18 cellular contexts compared by ENCODE assay signal in the genomic region with DNA sequence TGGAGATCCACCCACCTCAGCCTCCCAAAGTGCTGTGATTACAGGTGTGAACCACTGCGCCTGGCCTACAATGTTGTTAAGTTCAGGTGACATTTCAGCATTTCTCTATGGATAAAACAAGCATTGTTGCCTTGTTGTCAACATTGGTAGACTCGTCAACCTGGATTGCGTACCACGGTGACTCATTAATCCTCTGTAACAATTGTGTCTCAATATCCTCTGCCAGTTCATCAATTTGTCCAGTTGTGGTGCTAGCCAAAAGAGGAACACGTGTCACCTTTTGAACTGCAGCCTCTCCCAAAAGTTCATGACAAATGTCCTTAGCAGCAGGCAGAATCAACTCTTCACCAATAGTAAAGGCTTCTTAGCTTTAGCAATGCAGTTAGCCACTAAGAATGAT. TPM values are rescaled to one million over a fixed set of nuclear protein-coding genes. Genes with fewer than 3 reads are reported as not detected.
A peak's percentile ranks its signal among the peaks of the same experiment; 100 is the strongest.
DNase-seq lines count a peak whose midpoint lies in the region; ATAC-seq and TF ChIP-seq lines count a peak whose summit lies in the region.
"Had no signal": no experiment of that assay in that cellular context is flagged by ENCODE, and none has a peak within 500 bp of the region (broad histone marks: within the 10 kb centered on the region; RNA-seq: fewer than 3 reads in every experiment).

No MANE protein-coding gene starts in this region.

- H3K9me3 Mint-ChIP-seq in naive thymus-derived CD4-positive, alpha-beta T cell: no peaks in the 10 kb centered on the region
- H3K9me3 Mint-ChIP-seq: GM23338 had no signal

- peak; percentile 4 for TF ChIP-seq CTCF in epithelial cell of esophagus (IDR thresholded peaks at IDR 0.05; ENCODE audit: insufficient read depth, low read depth, low read length, missing control alignments)
- no peak for TF ChIP-seq CTCF in BE2C (IDR thresholded peaks at IDR 0.05; ENCODE audit: low read depth, low read length)
- TF ChIP-seq CTCF in dorsolateral prefrontal cortex (IDR thresholded peaks at IDR 0.05 in 54 of 56, conservative IDR thresholded peaks at IDR 0.05 in 2 of 56; ENCODE audit: low read depth in 1 of 56, partially characterized antibody in 56 of 56): no peak

- no peak overlapping the region for H3K27ac Mint-ChIP-seq in naive thymus-derived CD4-positive, alpha-beta T cell
- H3K27ac Mint-ChIP-seq: GM23338 had no signal

- no peaks in the 10 kb centered on the region for H3K36me3 Mint-ChIP-seq in naive thymus-derived CD4-positive, alpha-beta T cell

- H3K27ac ChIP-seq in naive thymus-derived CD4-positive, alpha-beta T cell (ENCODE audit: low read depth, low read length): no peak overlapping the region
- no peak overlapping the region for H3K27ac ChIP-seq in dorsolateral prefrontal cortex
- H3K27ac ChIP-seq: ascending aorta, left lung had no signal

- DNase-seq in ELR (ENCODE audit: low read depth): peak; percentile 69
- DNase-seq in NOMO-1 treated with DMSO at 0.1 percent for 48 hours (lab: John Stamatoyannopoulos, UW; ENCODE audit: unreplicated experiment): peak; percentile 96
- peak; percentile 72 for DNase-seq in epithelial cell of esophagus (ENCODE audit: low read depth)
- no peak for DNase-seq in naive thymus-derived CD4-positive, alpha-beta T cell
- DNase-seq in BE2C: no peak
- DNase-seq in dorsolateral prefrontal cortex: no peak
- no peak for DNase-seq in stimulated activated CD4-positive, alpha-beta T cell treated with anti-CD3 and anti-CD28 coated beads, Interleukin-12 subunit alpha, Interleukin-12 subunit beta, amount 100 ng/mL, for 4 hours
- DNase-seq: activated CD4-positive, alpha-beta T cell treated with anti-CD3 and anti-CD28 coated beads for 4 hours; activated CD8-positive, alpha-beta memory T cell treated with anti-CD3 and anti-CD28 coated beads, Interleukin-2, amount 50 U/mL, for 48 hours; activated naive CD4-positive, alpha-beta T cell; Karpas-422; left lung; NCI-H345; SIG-M5; stimulated activated CD4-positive, alpha-beta T cell treated with anti-CD3 and anti-CD28 coated beads, Interleukin-2, amount 100 ng/mL, for 48 hours had no signal

- POLR2A ChIA-PET in naive thymus-derived CD4-positive, alpha-beta T cell (lab: Charles Lee): no interaction called here

- H3K27me3 ChIP-seq in naive thymus-derived CD4-positive, alpha-beta T cell (ENCODE audit: control insufficient read depth in 2 of 2, insufficient read depth in 2 of 2, low read length in 2 of 2): no peaks in the 10 kb centered on the region
- no peaks in the 10 kb centered on the region for H3K27me3 ChIP-seq in BE2C
- no peaks in the 10 kb centered on the region for H3K27me3 ChIP-seq in dorsolateral prefrontal cortex
- H3K27me3 ChIP-seq: ascending aorta, left lung had no signal

- H3K4me3 ChIP-seq in epithelial cell of esophagus (ENCODE audit: low read length): no peak overlapping the region
- H3K4me3 ChIP-seq in naive thymus-derived CD4-positive, alpha-beta T cell (ENCODE audit: low read length): no peak overlapping the region
- H3K4me3 ChIP-seq in BE2C (ENCODE audit: low read depth, low read length): no peak overlapping the region
- H3K4me3 ChIP-seq in dorsolateral prefrontal cortex: no peak overlapping the region
- H3K4me3 ChIP-seq: ascending aorta, GM23338, left lung had no signal

- H3K4me3 Mint-ChIP-seq in naive thymus-derived CD4-positive, alpha-beta T cell: no peak overlapping the region
- H3K4me3 Mint-ChIP-seq: GM23338 had no signal

- no peaks in the 10 kb centered on the region for H3K27me3 Mint-ChIP-seq in naive thymus-derived CD4-positive, alpha-beta T cell

- intact Hi-C loops in naive thymus-derived CD4-positive, alpha-beta T cell (cut with micrococcal nuclease): no loop called here
- intact Hi-C loops in dorsolateral prefrontal cortex (cut with DNase I): no loop called here

- no peaks in the 10 kb centered on the region for H3K36me3 ChIP-seq in naive thymus-derived CD4-positive, alpha-beta T cell (ENCODE audit: control insufficient read depth in 2 of 3, insufficient read depth in 3 of 3, low read length in 3 of 3)
- no peaks in the 10 kb centered on the region for H3K36me3 ChIP-seq in BE2C
- H3K36me3 ChIP-seq: ascending aorta, left lung had no signal

- H3K4me1 Mint-ChIP-seq in naive thymus-derived CD4-positive, alpha-beta T cell: peaks cover 0 to 2% (median 0%) of the 10 kb centered on the region in 7 donors

- ATAC-seq in naive thymus-derived CD4-positive, alpha-beta T cell: peak; percentile 78
- no peak for ATAC-seq in HG02938 (IDR thresholded peaks at IDR 0.05; ENCODE audit: unreplicated experiment)
- ATAC-seq: GM23338, left lung had no signal

- CTCF ChIA-PET in naive thymus-derived CD4-positive, alpha-beta T cell (lab: Charles Lee): no interaction called here

- H3K4me1 ChIP-seq in naive thymus-derived CD4-positive, alpha-beta T cell (ENCODE audit: control insufficient read depth in 2 of 2, insufficient read depth in 2 of 2, low read length in 2 of 2): no peaks in the 10 kb centered on the region
- H3K4me1 ChIP-seq in BE2C: no peaks in the 10 kb centered on the region

- no peaks in the 10 kb centered on the region for H3K9me3 ChIP-seq in naive thymus-derived CD4-positive, alpha-beta T cell (ENCODE audit: control insufficient read depth in 2 of 3, low read length in 3 of 3)
- H3K9me3 ChIP-seq in BE2C: no peaks in the 10 kb centered on the region
- H3K9me3 ChIP-seq: ascending aorta, left lung had no signal

RNA-seq across cellular contexts. Expression of a gene that starts 46.3 kb away (rescaled TPM):
- 100 to 1,000 TPM; 127 to 217 (median 176) TPM for total RNA-seq in naive thymus-derived CD4-positive, alpha-beta T cell
- polyA plus RNA-seq in naive thymus-derived CD4-positive, alpha-beta T cell: 10 to 100 TPM; 12.2 to 28.0 TPM
- 265 TPM for polyA plus RNA-seq in BE2C (2012; ENCODE audit: insufficient read depth, insufficient read length, low read depth)
- 100 to 1,000 TPM; 151 to 291 (median 236) TPM for total RNA-seq in dorsolateral prefrontal cortex

Comparison
In these comparisons a context has a peak if more than half of its experiments do, and no peak if none do; other contexts are left out.
1. DNase-seq: peak in ELR (single experiment), NOMO-1 treated with DMSO at 0.1 percent for 48 hours (single experiment) and epithelial cell of esophagus (single experiment); none in naive thymus-derived CD4-positive, alpha-beta T cell (0 of 9), BE2C (single experiment), dorsolateral prefrontal cortex (0 of 10) and stimulated activated CD4-positive, alpha-beta T cell treated with anti-CD3 and anti-CD28 coated beads, Interleukin-12 subunit alpha, Interleukin-12 subunit beta, amount 100 ng/mL, for 4 hours (single experiment).